In the genomic region with DNA sequence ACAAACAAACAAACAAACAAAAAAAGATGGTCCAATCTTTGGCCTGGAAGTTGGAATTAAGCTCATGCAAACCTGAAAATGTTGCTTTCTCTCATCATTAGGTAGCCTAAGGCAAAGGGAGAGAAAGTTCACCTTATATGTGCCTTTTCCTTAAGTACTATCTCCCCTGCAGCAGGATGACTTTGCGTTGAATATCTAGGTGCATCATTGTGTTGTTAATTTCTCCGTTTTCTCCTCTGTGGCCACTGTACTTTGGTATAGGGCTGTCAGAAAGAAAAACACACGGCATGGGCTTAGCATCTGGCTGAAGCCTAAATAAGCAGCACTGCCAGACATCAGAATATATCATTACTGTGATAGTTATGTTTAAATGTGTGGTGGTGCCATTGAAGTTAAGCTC, we compare ENCODE assay signal across 1 cellular context.
TF ChIP-seq lines count a peak whose summit lies in the region.

No MANE protein-coding gene starts in this region.

TF ChIP-seq in H1, 55 proteins besides CTCF, POLR2A, EP300 and RAD21:
- TF ChIP-seq SRF (IDR thresholded peaks at IDR 0.05; ENCODE audit: low read depth, low read length) (no peak), EGR1 (IDR thresholded peaks at IDR 0.05; ENCODE audit: borderline replicate concordance, low read depth, low read length) (no peak), CBX8 (IDR thresholded peaks at IDR 0.05; ENCODE audit: borderline replicate concordance, low read depth, low read length) (no peak), FOSL1 (IDR thresholded peaks at IDR 0.05; ENCODE audit: insufficient read depth, low read depth, low read length) (no peak), NANOG (IDR thresholded peaks at IDR 0.05; ENCODE audit: insufficient read depth, low read depth, low read length, poor library complexity, severe bottlenecking) (no peak), POU5F1 (IDR thresholded peaks at IDR 0.05; ENCODE audit: low read depth, low read length) (no peak), ASH2L (IDR thresholded peaks at IDR 0.05; ENCODE audit: low read length) (no peak), HDAC6 (IDR thresholded peaks at IDR 0.05; ENCODE audit: low read depth, low read length) (no peak), CTBP2 (IDR thresholded peaks at IDR 0.05; ENCODE audit: borderline replicate concordance, insufficient read depth, insufficient read length, low read length) (no peak)
- TF ChIP-seq, protein P1, sequence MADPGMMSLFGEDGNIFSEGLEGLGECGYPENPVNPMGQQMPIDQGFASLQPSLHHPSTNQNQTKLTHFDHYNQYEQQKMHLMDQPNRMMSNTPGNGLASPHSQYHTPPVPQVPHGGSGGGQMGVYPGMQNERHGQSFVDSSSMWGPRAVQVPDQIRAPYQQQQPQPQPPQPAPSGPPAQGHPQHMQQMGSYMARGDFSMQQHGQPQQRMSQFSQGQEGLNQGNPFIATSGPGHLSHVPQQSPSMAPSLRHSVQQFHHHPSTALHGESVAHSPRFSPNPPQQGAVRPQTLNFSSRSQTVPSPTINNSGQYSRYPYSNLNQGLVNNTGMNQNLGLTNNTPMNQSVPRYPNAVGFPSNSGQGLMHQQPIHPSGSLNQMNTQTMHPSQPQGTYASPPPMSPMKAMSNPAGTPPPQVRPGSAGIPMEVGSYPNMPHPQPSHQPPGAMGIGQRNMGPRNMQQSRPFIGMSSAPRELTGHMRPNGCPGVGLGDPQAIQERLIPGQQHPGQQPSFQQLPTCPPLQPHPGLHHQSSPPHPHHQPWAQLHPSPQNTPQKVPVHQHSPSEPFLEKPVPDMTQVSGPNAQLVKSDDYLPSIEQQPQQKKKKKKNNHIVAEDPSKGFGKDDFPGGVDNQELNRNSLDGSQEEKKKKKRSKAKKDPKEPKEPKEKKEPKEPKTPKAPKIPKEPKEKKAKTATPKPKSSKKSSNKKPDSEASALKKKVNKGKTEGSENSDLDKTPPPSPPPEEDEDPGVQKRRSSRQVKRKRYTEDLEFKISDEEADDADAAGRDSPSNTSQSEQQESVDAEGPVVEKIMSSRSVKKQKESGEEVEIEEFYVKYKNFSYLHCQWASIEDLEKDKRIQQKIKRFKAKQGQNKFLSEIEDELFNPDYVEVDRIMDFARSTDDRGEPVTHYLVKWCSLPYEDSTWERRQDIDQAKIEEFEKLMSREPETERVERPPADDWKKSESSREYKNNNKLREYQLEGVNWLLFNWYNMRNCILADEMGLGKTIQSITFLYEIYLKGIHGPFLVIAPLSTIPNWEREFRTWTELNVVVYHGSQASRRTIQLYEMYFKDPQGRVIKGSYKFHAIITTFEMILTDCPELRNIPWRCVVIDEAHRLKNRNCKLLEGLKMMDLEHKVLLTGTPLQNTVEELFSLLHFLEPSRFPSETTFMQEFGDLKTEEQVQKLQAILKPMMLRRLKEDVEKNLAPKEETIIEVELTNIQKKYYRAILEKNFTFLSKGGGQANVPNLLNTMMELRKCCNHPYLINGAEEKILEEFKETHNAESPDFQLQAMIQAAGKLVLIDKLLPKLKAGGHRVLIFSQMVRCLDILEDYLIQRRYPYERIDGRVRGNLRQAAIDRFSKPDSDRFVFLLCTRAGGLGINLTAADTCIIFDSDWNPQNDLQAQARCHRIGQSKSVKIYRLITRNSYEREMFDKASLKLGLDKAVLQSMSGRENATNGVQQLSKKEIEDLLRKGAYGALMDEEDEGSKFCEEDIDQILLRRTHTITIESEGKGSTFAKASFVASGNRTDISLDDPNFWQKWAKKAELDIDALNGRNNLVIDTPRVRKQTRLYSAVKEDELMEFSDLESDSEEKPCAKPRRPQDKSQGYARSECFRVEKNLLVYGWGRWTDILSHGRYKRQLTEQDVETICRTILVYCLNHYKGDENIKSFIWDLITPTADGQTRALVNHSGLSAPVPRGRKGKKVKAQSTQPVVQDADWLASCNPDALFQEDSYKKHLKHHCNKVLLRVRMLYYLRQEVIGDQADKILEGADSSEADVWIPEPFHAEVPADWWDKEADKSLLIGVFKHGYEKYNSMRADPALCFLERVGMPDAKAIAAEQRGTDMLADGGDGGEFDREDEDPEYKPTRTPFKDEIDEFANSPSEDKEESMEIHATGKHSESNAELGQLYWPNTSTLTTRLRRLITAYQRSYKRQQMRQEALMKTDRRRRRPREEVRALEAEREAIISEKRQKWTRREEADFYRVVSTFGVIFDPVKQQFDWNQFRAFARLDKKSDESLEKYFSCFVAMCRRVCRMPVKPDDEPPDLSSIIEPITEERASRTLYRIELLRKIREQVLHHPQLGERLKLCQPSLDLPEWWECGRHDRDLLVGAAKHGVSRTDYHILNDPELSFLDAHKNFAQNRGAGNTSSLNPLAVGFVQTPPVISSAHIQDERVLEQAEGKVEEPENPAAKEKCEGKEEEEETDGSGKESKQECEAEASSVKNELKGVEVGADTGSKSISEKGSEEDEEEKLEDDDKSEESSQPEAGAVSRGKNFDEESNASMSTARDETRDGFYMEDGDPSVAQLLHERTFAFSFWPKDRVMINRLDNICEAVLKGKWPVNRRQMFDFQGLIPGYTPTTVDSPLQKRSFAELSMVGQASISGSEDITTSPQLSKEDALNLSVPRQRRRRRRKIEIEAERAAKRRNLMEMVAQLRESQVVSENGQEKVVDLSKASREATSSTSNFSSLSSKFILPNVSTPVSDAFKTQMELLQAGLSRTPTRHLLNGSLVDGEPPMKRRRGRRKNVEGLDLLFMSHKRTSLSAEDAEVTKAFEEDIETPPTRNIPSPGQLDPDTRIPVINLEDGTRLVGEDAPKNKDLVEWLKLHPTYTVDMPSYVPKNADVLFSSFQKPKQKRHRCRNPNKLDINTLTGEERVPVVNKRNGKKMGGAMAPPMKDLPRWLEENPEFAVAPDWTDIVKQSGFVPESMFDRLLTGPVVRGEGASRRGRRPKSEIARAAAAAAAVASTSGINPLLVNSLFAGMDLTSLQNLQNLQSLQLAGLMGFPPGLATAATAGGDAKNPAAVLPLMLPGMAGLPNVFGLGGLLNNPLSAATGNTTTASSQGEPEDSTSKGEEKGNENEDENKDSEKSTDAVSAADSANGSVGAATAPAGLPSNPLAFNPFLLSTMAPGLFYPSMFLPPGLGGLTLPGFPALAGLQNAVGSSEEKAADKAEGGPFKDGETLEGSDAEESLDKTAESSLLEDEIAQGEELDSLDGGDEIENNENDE (IDR thresholded peaks at IDR 0.05; ENCODE audit: insufficient replicate concordance, low read length), result no peak
